ENCODE assay signal across 8 cellular contexts in genomic region chr6:98834060-98835031, GRCh38. TPM values are rescaled to one million over a fixed set of nuclear protein-coding genes. Genes with fewer than 3 reads are reported as not detected.
DNase-seq lines count a peak whose midpoint lies in the region; ATAC-seq and TF ChIP-seq lines count a peak whose summit lies in the region.

TSS of gene POU3F2 (plus strand) at chr6:98834574. CDS start at chr6:98834874, 300 bp downstream.

- H3K36me3 Mint-ChIP-seq in CD4-positive, alpha-beta T cell (ENCODE audit: low read depth): peaks cover 6% of the 10 kb centered on the region
- H3K36me3 Mint-ChIP-seq in stimulated activated naive B cell treated with anti-CD40 and anti-IgM and Interleukin-4, amounts not matched to agents 10 μg/mL and 1 μg/mL and 100 μg/mL, for 72 hours: peaks cover 3 to 4% of the 10 kb centered on the region in 2 donors

- 1% methylated on average over 58 of the region's 83 CpGs for WGBS in esophagus muscularis mucosa

- peaks cover 94% of the 10 kb centered on the region for H3K27me3 Mint-ChIP-seq in CD4-positive, alpha-beta T cell
- H3K27me3 Mint-ChIP-seq in stimulated activated naive B cell treated with anti-CD40 and anti-IgM and Interleukin-4, amounts not matched to agents 10 μg/mL and 1 μg/mL and 100 μg/mL, for 72 hours: peaks cover 72 to 80% of the 10 kb centered on the region in 2 donors

- CTCF ChIA-PET in CD4-positive, alpha-beta T cell (lab: Charles Lee): interaction anchor here (1.2 kb wide), 1 partner anchor 11 kb away, joined by 3 read pairs; no protein-coding TSS in a partner anchor

- H3K4me1 ChIP-seq in esophagus muscularis mucosa: peaks cover 50 to 57% (median 54%) of the 10 kb centered on the region in 4 donors

- ATAC-seq in CD4-positive, alpha-beta T cell (ENCODE audit: poor library complexity): peak; percentile 73
- ATAC-seq in GM19467 (IDR thresholded peaks at IDR 0.05; ENCODE audit: unreplicated experiment): peak; percentile 72
- peak; percentile 37 for ATAC-seq in HG03575 (IDR thresholded peaks at IDR 0.05; ENCODE audit: extremely low read depth, insufficient number of reproducible peaks, low FRiP score, unreplicated experiment)
- peak; percentile 80 to 83 for ATAC-seq in stimulated activated naive B cell treated with anti-CD40 and anti-IgM and Interleukin-4, amounts not matched to agents 10 μg/mL and 1 μg/mL and 100 μg/mL, for 72 hours (replicated peaks)

- no peaks in the 10 kb centered on the region for H3K9me3 Mint-ChIP-seq in CD4-positive, alpha-beta T cell
- no peaks in the 10 kb centered on the region for H3K9me3 Mint-ChIP-seq in stimulated activated naive B cell treated with anti-CD40 and anti-IgM and Interleukin-4, amounts not matched to agents 10 μg/mL and 1 μg/mL and 100 μg/mL, for 72 hours

- H3K36me3 ChIP-seq in esophagus muscularis mucosa: no peaks in the 10 kb centered on the region

- H3K4me1 Mint-ChIP-seq in CD4-positive, alpha-beta T cell (ENCODE audit: low read depth): peaks cover 41% of the 10 kb centered on the region
- H3K4me1 Mint-ChIP-seq in stimulated activated naive B cell treated with anti-CD40 and anti-IgM and Interleukin-4, amounts not matched to agents 10 μg/mL and 1 μg/mL and 100 μg/mL, for 72 hours: peaks cover 47 to 57% of the 10 kb centered on the region in 2 donors

- TF ChIP-seq CTCF in CD4-positive, alpha-beta T cell (IDR thresholded peaks at IDR 0.05): no peak
- no peak for TF ChIP-seq CTCF in esophagus muscularis mucosa (IDR thresholded peaks at IDR 0.05)

- TF ChIP-seq EP300 in esophagus muscularis mucosa (IDR thresholded peaks at IDR 0.05): no peak

- H3K27ac ChIP-seq in CD4-positive, alpha-beta T cell (ENCODE audit: low read depth, low read length): no peak within 1 kb of the TSS
- no peak within 1 kb of the TSS for H3K27ac ChIP-seq in esophagus muscularis mucosa (replicated peaks in 1 of 4)

- POLR2A ChIA-PET in CD4-positive, alpha-beta T cell (lab: Charles Lee): interaction anchor here (0.6 to 1.2 kb wide), 3 partner anchors 11 to 1667 kb away, joined by 3 to 4 read pairs (median 3); no protein-coding TSS in a partner anchor

- no peak within 1 kb of the TSS for H3K27ac Mint-ChIP-seq in CD4-positive, alpha-beta T cell
- peak within 1 kb of the TSS; percentile 79 for H3K27ac Mint-ChIP-seq in stimulated activated naive B cell treated with anti-CD40 and anti-IgM and Interleukin-4, amounts not matched to agents 10 μg/mL and 1 μg/mL and 100 μg/mL, for 72 hours

- peaks cover 87% of the 10 kb centered on the region for H3K27me3 ChIP-seq in CD4-positive, alpha-beta T cell (ENCODE audit: control insufficient read depth, insufficient read depth, low read length)
- H3K27me3 ChIP-seq in esophagus muscularis mucosa: peaks cover 3 to 97% (median 86%) of the 10 kb centered on the region in 4 donors

- TF ChIP-seq POLR2A in esophagus muscularis mucosa (IDR thresholded peaks at IDR 0.05; ENCODE audit: low read depth): no peak

- DNase-seq in CD4-positive, alpha-beta T cell: peak; percentile 33 to 60 (median 50)
- DNase-seq in NCI-H82 (lab: John Stamatoyannopoulos, UW) (peak; percentile 98), esophagus muscularis mucosa (ENCODE audit: extremely low spot score) (no peak), myocyte (ENCODE audit: low read depth) (peak; percentile 86)
- DNase-seq in activated T-cell treated with anti-CD3 and anti-CD28 coated beads, Interleukin-2, amount 50 U/mL, for 1 hour: peak; percentile 63
- no peak for DNase-seq in stimulated activated naive B cell treated with anti-CD40 and anti-IgM and Interleukin-4, amounts not matched to agents 10 μg/mL and 1 μg/mL and 100 μg/mL, for 72 hours

- peak within 1 kb of the TSS; percentile 91 for H3K4me3 Mint-ChIP-seq in CD4-positive, alpha-beta T cell
- H3K4me3 Mint-ChIP-seq in stimulated activated naive B cell treated with anti-CD40 and anti-IgM and Interleukin-4, amounts not matched to agents 10 μg/mL and 1 μg/mL and 100 μg/mL, for 72 hours: peak within 1 kb of the TSS; percentile 87 to 89

- intact Hi-C loops in CD4-positive, alpha-beta T cell (cut with DNase I, micrococcal nuclease): loop anchor here (5.0 kb wide), 2 partner anchors 113 to 1623 kb away; partner anchors contain the start of gene FBXL4 (in 1 of the 2)
- intact Hi-C loops in esophagus muscularis mucosa (cut with DNase I): no loop called here

- peak within 1 kb of the TSS; percentile 57 to 69 (median 60) for H3K4me3 ChIP-seq in esophagus muscularis mucosa

- peaks cover 4% of the 10 kb centered on the region for H3K9me3 ChIP-seq in CD4-positive, alpha-beta T cell (ENCODE audit: control insufficient read depth, low read length)
- no peaks in the 10 kb centered on the region for H3K9me3 ChIP-seq in esophagus muscularis mucosa

RNA-seq across cellular contexts. Expression of gene POU3F2, which starts in this region (rescaled TPM):
- not detected for total RNA-seq in CD4-positive, alpha-beta T cell
- not detected for total RNA-seq in esophagus muscularis mucosa
- total RNA-seq in myocyte: 0.19 TPM in 1 of 2 replicates, not detected in the other
- polyA plus RNA-seq in myocyte (2012): 0.67 TPM

Comparison
In these comparisons a context has a peak if more than half of its experiments do, and no peak if none do; other contexts are left out.
1. Peak in DNase-seq and ATAC-seq in CD4-positive, alpha-beta T cell; RNA of the gene not detected or under 1 TPM.
2. Peak in DNase-seq in myocyte; RNA of the gene not detected or under 1 TPM.
3. DNase-seq: peak in NCI-H82 (single experiment) and activated T-cell treated with anti-CD3 and anti-CD28 coated beads, Interleukin-2, amount 50 U/mL, for 1 hour (single experiment); none in esophagus muscularis mucosa (single experiment) and stimulated activated naive B cell treated with anti-CD40 and anti-IgM and Interleukin-4, amounts not matched to agents 10 μg/mL and 1 μg/mL and 100 μg/mL, for 72 hours (single experiment).
4. Peak in every context shown above with its lines, with median percentiles within 50 percentile points of each other: ATAC-seq.